In the genomic region with DNA sequence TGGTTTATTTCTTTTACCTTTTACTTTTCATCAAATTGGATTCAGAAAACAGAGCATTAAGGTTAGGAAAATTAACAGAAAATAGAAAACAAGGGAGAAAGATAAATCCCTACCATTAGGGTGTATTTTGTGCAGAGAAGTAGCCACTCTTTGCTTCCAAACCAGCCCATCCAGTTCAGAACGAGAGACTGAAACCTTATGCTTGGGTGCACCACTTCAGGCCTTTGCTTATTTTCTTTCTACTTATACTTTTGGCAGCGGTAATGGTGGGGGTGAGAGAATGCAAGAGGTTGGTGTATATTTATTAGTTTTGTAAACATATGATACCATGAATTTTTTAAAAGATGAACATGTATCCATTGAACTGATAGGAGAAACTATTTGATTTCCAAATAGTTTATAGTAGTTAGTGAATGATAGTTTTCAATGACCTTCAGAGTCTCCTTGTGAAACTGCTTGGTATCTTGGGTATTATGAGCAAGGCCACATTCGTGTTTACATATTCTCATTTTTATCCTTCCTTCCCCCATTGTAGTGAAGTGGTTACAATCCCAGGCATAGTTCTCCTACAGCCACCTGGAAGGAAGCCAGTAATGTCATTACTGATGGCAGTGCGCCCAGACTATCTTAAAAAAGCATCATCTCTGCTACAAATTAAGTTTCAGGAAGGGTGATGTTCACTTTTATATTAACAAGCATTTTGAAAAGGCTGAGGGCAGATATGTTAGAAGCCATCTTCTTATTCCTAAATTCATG, we compare ENCODE assay signal across 8 cellular contexts.
DNase-seq lines count a peak whose midpoint lies in the region; ATAC-seq and TF ChIP-seq lines count a peak whose summit lies in the region.

No MANE protein-coding gene starts in this region.

- H3K4me2 ChIP-seq in Loucy (ENCODE audit: low read depth, low read length, poor library complexity, severe bottlenecking) = peak overlapping the region; percentile 17

- no peak overlapping the region for H2AFZ ChIP-seq in Loucy (ENCODE audit: low read length)

- no peak for TF ChIP-seq EP300 in ovary (IDR thresholded peaks at IDR 0.05)

- H4K20me1 ChIP-seq in Loucy (ENCODE audit: insufficient read depth, low read length, poor library complexity, severe bottlenecking) = no peaks in the 10 kb centered on the region

- H3K9me3 ChIP-seq in Loucy (ENCODE audit: insufficient read depth, low read depth, low read length) (no peaks in the 10 kb centered on the region), SJCRH30 (replicated peaks) (peaks cover 11% of the 10 kb centered on the region; the same call in 1 of the 2 replicates), ovary (no peaks in the 10 kb centered on the region)

- H3F3A ChIP-seq in Loucy (ENCODE audit: low read depth) = peaks cover 10% of the 10 kb centered on the region; the same call in 1 of the 2 replicates

- H3K9me2 ChIP-seq in Loucy (replicated peaks; ENCODE audit: low read depth, low read length) = no peaks in the 10 kb centered on the region

- DNase-seq in DMS153 (lab: John Stamatoyannopoulos, UW) (peak; percentile 95), SJCRH30 (peak; percentile 93 to 100), fibroblast of pulmonary artery (ENCODE audit: low read depth) (peak; percentile 98), ovary (peak; percentile 64 to 76 (median 74)), ecto neural progenitor cell (ENCODE audit: low spot score) (no peak)

- H3K27ac ChIP-seq in SJCRH30 (peak overlapping the region; percentile 31), ovary (peak overlapping the region in 1 of 2 donors; percentile 62)

- intact Hi-C loops in ovary (cut with DNase I) = no loop called here

- H3K79me2 ChIP-seq in Loucy (ENCODE audit: insufficient read depth, low read length) = peaks cover 13% of the 10 kb centered on the region; the same call in 1 of the 2 replicates

- H3K4me1 ChIP-seq in Loucy (ENCODE audit: insufficient read depth, low read length, poor library complexity, severe bottlenecking) = peaks cover 38% of the 10 kb centered on the region
- peaks cover 38% of the 10 kb centered on the region for H3K4me1 ChIP-seq in SJCRH30
- peaks cover 16% of the 10 kb centered on the region for H3K4me1 ChIP-seq in ovary (ENCODE audit: insufficient read depth)

- no peak for TF ChIP-seq CTCF in Loucy (conservative IDR thresholded peaks at IDR 0.05; ENCODE audit: low read length)
- no peak for TF ChIP-seq CTCF in fibroblast of pulmonary artery (IDR thresholded peaks at IDR 0.05; ENCODE audit: low read length, missing control alignments)
- no peak for TF ChIP-seq CTCF in ovary (IDR thresholded peaks at IDR 0.05)

- no peak for TF ChIP-seq POLR2A in ovary (IDR thresholded peaks at IDR 0.05)

- ATAC-seq in GM21717 (IDR thresholded peaks at IDR 0.05; ENCODE audit: unreplicated experiment) = peak; percentile 71
- no peak for ATAC-seq in HG02973 (IDR thresholded peaks at IDR 0.05; ENCODE audit: unreplicated experiment)

- no peak overlapping the region for H3K4me3 ChIP-seq in Loucy (ENCODE audit: low read length, poor library complexity, severe bottlenecking)
- no peak overlapping the region for H3K4me3 ChIP-seq in SJCRH30
- no peak overlapping the region for H3K4me3 ChIP-seq in fibroblast of pulmonary artery (replicated peaks; ENCODE audit: low read depth, low read length)
- H3K4me3 ChIP-seq in ovary = no peak overlapping the region

- H3K27me3 ChIP-seq in Loucy (ENCODE audit: insufficient read depth, low read length, poor library complexity, severe bottlenecking) (no peaks in the 10 kb centered on the region), SJCRH30 (no peaks in the 10 kb centered on the region), ovary (no peaks in the 10 kb centered on the region)

- WGBS in ovary, 3 donors = 2 to 9% (median 5%) methylated on average over 4 of the region's 4 CpGs

- no peak overlapping the region for H3K9ac ChIP-seq in Loucy (ENCODE audit: low read depth, low read length, poor library complexity, severe bottlenecking)

- H3K36me3 ChIP-seq in Loucy (ENCODE audit: insufficient read depth, low read length) (peaks cover 4% of the 10 kb centered on the region; the same call in 1 of the 2 replicates), SJCRH30 (no peaks in the 10 kb centered on the region), ovary (no peaks in the 10 kb centered on the region)
